1 cellular context compared by ENCODE assay signal in genomic region chr11:64240467-64241174, GRCh38.
TF ChIP-seq lines count a peak whose summit lies in the region.

FKBP2 (plus strand) TSS chr11:64241095; CDS start chr11:64242388, 1,293 bp downstream.

TF ChIP-seq in HepG2, 621 proteins besides CTCF, POLR2A, EP300 and RAD21 (continued from another document and continues in another):
- TF ChIP-seq ZNF503 (CRISPR knock-in tag; IDR thresholded peaks at IDR 0.05) (no peak; the same call in 1 of the 2 replicates), TFDP1 (CRISPR knock-in tag; IDR thresholded peaks at IDR 0.05; ENCODE audit: borderline replicate concordance) (peak; percentile 84), ZMAT3 (CRISPR knock-in tag; conservative IDR thresholded peaks at IDR 0.05) (no peak), E2F2 (CRISPR knock-in tag; IDR thresholded peaks at IDR 0.05; ENCODE audit: borderline replicate concordance) (no peak), SIX1 (CRISPR knock-in tag; IDR thresholded peaks at IDR 0.05; ENCODE audit: borderline replicate concordance) (peak; percentile 59; the same call in 1 of the 2 replicates), MBNL3 (CRISPR knock-in tag; conservative IDR thresholded peaks at IDR 0.05) (no peak), ZBTB38 (CRISPR knock-in tag; IDR thresholded peaks at IDR 0.05) (no peak), CAMTA2 (CRISPR knock-in tag; IDR thresholded peaks at IDR 0.05; ENCODE audit: borderline replicate concordance) (no peak), ZNF788 (CRISPR knock-in tag; IDR thresholded peaks at IDR 0.05; ENCODE audit: borderline replicate concordance) (peak; percentile 38; the same call in 1 of the 2 replicates), ZNF782 (CRISPR knock-in tag; IDR thresholded peaks at IDR 0.05; ENCODE audit: borderline replicate concordance) (no peak), TCF7L2 (IDR thresholded peaks at IDR 0.05; ENCODE audit: low read depth, low read length) (no peak), ZNF772 (CRISPR knock-in tag; IDR thresholded peaks at IDR 0.05) (no peak), NR2F1 (CRISPR knock-in tag; IDR thresholded peaks at IDR 0.05) (no peak), ARNT2 (CRISPR knock-in tag; IDR thresholded peaks at IDR 0.05; ENCODE audit: low read depth) (no peak), TRAFD1 (CRISPR knock-in tag; IDR thresholded peaks at IDR 0.05; ENCODE audit: borderline replicate concordance) (no peak), FOSL1 (CRISPR knock-in tag; IDR thresholded peaks at IDR 0.05; ENCODE audit: borderline replicate concordance) (peak; percentile 27; the same call in 1 of the 2 replicates), EHMT2 (IDR thresholded peaks at IDR 0.05; ENCODE audit: borderline replicate concordance, low read depth, low read length) (no peak), ZNF235 (CRISPR knock-in tag; IDR thresholded peaks at IDR 0.05; ENCODE audit: borderline replicate concordance) (no peak), ZNF24 (IDR thresholded peaks at IDR 0.05) (no peak), HES4 (CRISPR knock-in tag; IDR thresholded peaks at IDR 0.05; ENCODE audit: borderline replicate concordance) (no peak), KDM3A (CRISPR knock-in tag; IDR thresholded peaks at IDR 0.05; ENCODE audit: low read depth) (no peak; the same call in 1 of the 2 replicates), ZNF101 (CRISPR knock-in tag; IDR thresholded peaks at IDR 0.05; ENCODE audit: borderline replicate concordance, low read depth) (no peak), RARA (CRISPR knock-in tag; IDR thresholded peaks at IDR 0.05) (peak; percentile 82), PHF5A (CRISPR knock-in tag; IDR thresholded peaks at IDR 0.05; ENCODE audit: low read depth, unreplicated experiment) (no peak), NFRKB (IDR thresholded peaks at IDR 0.05) (no peak), MLXIP (CRISPR knock-in tag; IDR thresholded peaks at IDR 0.05; ENCODE audit: borderline replicate concordance) (no peak), KLF12 (CRISPR knock-in tag; IDR thresholded peaks at IDR 0.05; ENCODE audit: borderline replicate concordance) (peak; percentile 83; the same call in 1 of the 2 replicates), U2AF2 (IDR thresholded peaks at IDR 0.05; ENCODE audit: low read depth, low read length) (no peak), ZNF770 (CRISPR knock-in tag; IDR thresholded peaks at IDR 0.05) (no peak), ZNF75D (CRISPR knock-in tag; IDR thresholded peaks at IDR 0.05; ENCODE audit: borderline replicate concordance) (no peak), RNF219 (CRISPR knock-in tag; IDR thresholded peaks at IDR 0.05) (no peak), ZNF792 (CRISPR knock-in tag; IDR thresholded peaks at IDR 0.05) (peak; percentile 56; the same call in 1 of the 2 replicates), HDAC2 (CRISPR knock-in tag; IDR thresholded peaks at IDR 0.05) (peak; percentile 60; the same call in 1 of the 2 replicates), HMGXB3 (CRISPR knock-in tag; IDR thresholded peaks at IDR 0.05; ENCODE audit: borderline replicate concordance) (no peak), ZNF776 (CRISPR knock-in tag; IDR thresholded peaks at IDR 0.05) (0 out of 2 replicates have a peak, but pooled peaks have one; percentile 69), ZNF558 (CRISPR knock-in tag; IDR thresholded peaks at IDR 0.05; ENCODE audit: borderline replicate concordance) (no peak), ATF7 (IDR thresholded peaks at IDR 0.05) (no peak), ATF7 (CRISPR knock-in tag; IDR thresholded peaks at IDR 0.05) (no peak), SUZ12 (IDR thresholded peaks at IDR 0.05; ENCODE audit: low read depth, low read length) (no peak), MXD4 (CRISPR knock-in tag; IDR thresholded peaks at IDR 0.05) (no peak), ZNF264 (CRISPR knock-in tag; IDR thresholded peaks at IDR 0.05) (peak; percentile 77; the same call in 1 of the 2 replicates), ZNF124 (CRISPR knock-in tag; IDR thresholded peaks at IDR 0.05) (0 out of 2 replicates have a peak, but pooled peaks have one; percentile 62)
